Comparison of ENCODE assay signal across 8 cellular contexts in genomic region chr12:104750061-104750460, GRCh38.
DNase-seq lines count a peak whose midpoint lies in the region; ATAC-seq and TF ChIP-seq lines count a peak whose summit lies in the region.

No MANE protein-coding gene starts in this region.

- no peaks in the 10 kb centered on the region for H3K27me3 Mint-ChIP-seq in CD4-positive, alpha-beta T cell

- POLR2A ChIA-PET in CD4-positive, alpha-beta T cell (lab: Charles Lee), result no interaction called here

- peaks cover under 1% of the 10 kb centered on the region for H3K36me3 Mint-ChIP-seq in CD4-positive, alpha-beta T cell (ENCODE audit: low read depth)

- intact Hi-C loops in CD4-positive, alpha-beta T cell (cut with DNase I, micrococcal nuclease), result no loop called here
- intact Hi-C loops in aorta (cut with DNase I) (loop anchor here in 1 of 2 donors (5.0 kb wide), 1 partner anchor 42 kb away; no protein-coding TSS in a partner anchor), breast epithelium (cut with DNase I; ENCODE audit: low total_unique reads) (no loop called here)

- no peaks in the 10 kb centered on the region for H3K9me3 ChIP-seq in CD4-positive, alpha-beta T cell (ENCODE audit: control insufficient read depth, low read length)
- H3K9me3 ChIP-seq in aorta (ENCODE audit: control insufficient read depth, low read length) (no peaks in the 10 kb centered on the region), BE2C (no peaks in the 10 kb centered on the region), breast epithelium (no peaks in the 10 kb centered on the region)

- H3K27ac ChIP-seq in CD4-positive, alpha-beta T cell (ENCODE audit: low read depth, low read length), result no peak overlapping the region
- H3K27ac ChIP-seq in aorta (ENCODE audit: low read depth in 1 of 2, low read length in 2 of 2) (no peak overlapping the region), breast epithelium (no peak overlapping the region)

- peak overlapping the region; percentile 13 for H3K4me3 Mint-ChIP-seq in CD4-positive, alpha-beta T cell

- peaks cover 57% of the 10 kb centered on the region for H3K4me1 Mint-ChIP-seq in CD4-positive, alpha-beta T cell (ENCODE audit: low read depth)

- no peaks in the 10 kb centered on the region for H3K27me3 ChIP-seq in CD4-positive, alpha-beta T cell (ENCODE audit: control insufficient read depth, insufficient read depth, low read length)
- H3K27me3 ChIP-seq in aorta (ENCODE audit: control insufficient read depth in 1 of 2, insufficient read depth in 2 of 2, low read length in 1 of 2), result no peaks in the 10 kb centered on the region
- no peaks in the 10 kb centered on the region for H3K27me3 ChIP-seq in BE2C
- no peaks in the 10 kb centered on the region for H3K27me3 ChIP-seq in breast epithelium

- no peak overlapping the region for H3K4me3 ChIP-seq in NB4 (ENCODE audit: low read depth, low read length)
- no peak overlapping the region for H3K4me3 ChIP-seq in aorta (ENCODE audit: low read length in 2 of 2)
- H3K4me3 ChIP-seq in BE2C (ENCODE audit: low read depth, low read length), result no peak overlapping the region
- no peak overlapping the region for H3K4me3 ChIP-seq in breast epithelium

- TF ChIP-seq CTCF in CD4-positive, alpha-beta T cell (IDR thresholded peaks at IDR 0.05), result no peak
- no peak for TF ChIP-seq CTCF in NB4 (IDR thresholded peaks at IDR 0.05; ENCODE audit: low read depth, low read length)
- TF ChIP-seq CTCF in BE2C (IDR thresholded peaks at IDR 0.05; ENCODE audit: low read depth, low read length), result no peak
- TF ChIP-seq CTCF in breast epithelium (IDR thresholded peaks at IDR 0.05), result no peak

- H3K36me3 ChIP-seq in aorta (ENCODE audit: control insufficient read depth in 1 of 2, insufficient read depth in 2 of 2, low read length in 1 of 2) (no peaks in the 10 kb centered on the region), BE2C (no peaks in the 10 kb centered on the region), breast epithelium (no peaks in the 10 kb centered on the region)

- H3K9me3 Mint-ChIP-seq in CD4-positive, alpha-beta T cell, result no peaks in the 10 kb centered on the region

- H3K27ac Mint-ChIP-seq in CD4-positive, alpha-beta T cell, result peak overlapping the region; percentile 19

- CTCF ChIA-PET in CD4-positive, alpha-beta T cell (lab: Charles Lee), result interaction anchor here (1.5 kb wide), 1 partner anchor 44 kb away, joined by 3 read pairs; no protein-coding TSS in a partner anchor

- H3K4me1 ChIP-seq in aorta (ENCODE audit: control insufficient read depth in 1 of 2, insufficient read depth in 2 of 2, low read length in 2 of 2), result no peaks in the 10 kb centered on the region
- no peaks in the 10 kb centered on the region for H3K4me1 ChIP-seq in BE2C
- H3K4me1 ChIP-seq in breast epithelium, result no peaks in the 10 kb centered on the region

- no peak for TF ChIP-seq POLR2A in NB4 (IDR thresholded peaks at IDR 0.05; ENCODE audit: extremely low read depth, insufficient read length)
- no peak for TF ChIP-seq POLR2A in breast epithelium (IDR thresholded peaks at IDR 0.05)

- no peak for ATAC-seq in CD4-positive, alpha-beta T cell (ENCODE audit: poor library complexity)
- ATAC-seq in GM21619 (IDR thresholded peaks at IDR 0.05; ENCODE audit: unreplicated experiment) (peak; percentile 66), aorta (ENCODE audit: low FRiP score) (peak; percentile 17)

- 72 to 83% methylated on average over 5 of the region's 5 CpGs for WGBS in aorta, 2 donors

- no peak for DNase-seq in CD4-positive, alpha-beta T cell
- DNase-seq in NB4 (ENCODE audit: low read depth), result peak; percentile 93
- peak; percentile 73 for DNase-seq in fibroblast of gingiva (ENCODE audit: low read depth)
- peak in 1 of 2 donors; percentile 65 for DNase-seq in aorta
- DNase-seq in cerebellum (ENCODE audit: low spot score), result no peak
- no peak for DNase-seq in BE2C
- no peak for DNase-seq in breast epithelium (ENCODE audit: low spot score in 2 of 2)

Comparison
In these comparisons a context has a peak if more than half of its experiments do, and no peak if none do; other contexts are left out.
1. DNase-seq: peak in NB4 (single experiment) and fibroblast of gingiva (single experiment); none in CD4-positive, alpha-beta T cell (0 of 10), cerebellum (single experiment), BE2C (single experiment) and breast epithelium (0 of 2).